ENCODE assay signal across 18 cellular contexts in genomic region chr15:52787123-52787503, GRCh38. TPM values are rescaled to one million over a fixed set of nuclear protein-coding genes. Genes with fewer than 3 reads are reported as not detected.
A peak's percentile ranks its signal among the peaks of the same experiment; 100 is the strongest.
DNase-seq lines count a peak whose midpoint lies in the region; TF ChIP-seq lines count a peak whose summit lies in the region.
"Had no signal": no experiment of that assay in that cellular context is flagged by ENCODE, and none has a peak within 500 bp of the region (broad histone marks: within the 10 kb centered on the region; RNA-seq: fewer than 3 reads in every experiment).

No MANE protein-coding gene starts in this region.

- H3K36me3 ChIP-seq in ectodermal cell (ENCODE audit: control insufficient read depth, insufficient read depth, low read length) (no peaks in the 10 kb centered on the region), esophagus muscularis mucosa (no peaks in the 10 kb centered on the region)
- no peaks in the 10 kb centered on the region for H3K36me3 ChIP-seq in effector memory CD4-positive, alpha-beta T cell (ENCODE audit: control insufficient read depth, insufficient read depth, low read length)
- H3K36me3 ChIP-seq: BLaER1, SJSA1 had no signal

- H3K4me3 ChIP-seq in ectodermal cell (ENCODE audit: insufficient read depth, low read depth, low read length), result peak overlapping the region; percentile 24
- H3K4me3 ChIP-seq in effector memory CD4-positive, alpha-beta T cell (ENCODE audit: insufficient read depth, low read depth, low read length, poor library complexity, severe bottlenecking), result no peak overlapping the region
- no peak overlapping the region for H3K4me3 ChIP-seq in esophagus muscularis mucosa
- H3K4me3 ChIP-seq: BLaER1, SJSA1, skin epidermis had no signal

- intact Hi-C loops in esophagus muscularis mucosa (cut with DNase I), result loop anchor here (10.0 kb wide), 1 partner anchor 408 kb away; no protein-coding TSS in a partner anchor

- TF ChIP-seq EP300 in esophagus muscularis mucosa (IDR thresholded peaks at IDR 0.05), result no peak

- H3K27ac ChIP-seq in ectodermal cell (ENCODE audit: insufficient read depth, low read depth, low read length, poor library complexity, severe bottlenecking), result no peak overlapping the region
- H3K27ac ChIP-seq in effector memory CD4-positive, alpha-beta T cell (ENCODE audit: insufficient read depth, low read length, poor library complexity, severe bottlenecking), result no peak overlapping the region
- H3K27ac ChIP-seq in esophagus muscularis mucosa (replicated peaks in 1 of 4), result no peak overlapping the region
- H3K27ac ChIP-seq: BLaER1, dorsolateral prefrontal cortex, SJSA1, skin epidermis had no signal

- TF ChIP-seq POLR2A in esophagus muscularis mucosa (IDR thresholded peaks at IDR 0.05; ENCODE audit: low read depth), result no peak

- H3K4me1 ChIP-seq in ectodermal cell (ENCODE audit: control insufficient read depth, insufficient read depth, low read length) (peaks cover 54% of the 10 kb centered on the region), esophagus muscularis mucosa (peaks cover 54 to 86% (median 76%) of the 10 kb centered on the region in 4 donors)
- peaks cover 40% of the 10 kb centered on the region for H3K4me1 ChIP-seq in effector memory CD4-positive, alpha-beta T cell (ENCODE audit: control insufficient read depth, insufficient read depth, low read length, poor library complexity, severe bottlenecking)

- H3K9me3 ChIP-seq in ectodermal cell (ENCODE audit: control insufficient read depth, low read length), result no peaks in the 10 kb centered on the region
- H3K9me3 ChIP-seq in effector memory CD4-positive, alpha-beta T cell (ENCODE audit: control insufficient read depth, low read length), result no peaks in the 10 kb centered on the region
- H3K9me3 ChIP-seq in esophagus muscularis mucosa, result no peaks in the 10 kb centered on the region

- DNase-seq in COLO668 (lab: John Stamatoyannopoulos, UW; ENCODE audit: unreplicated experiment) (peak; percentile 71), ELF-1 (ENCODE audit: low read depth, low spot score) (peak; percentile 72), mucosa of gallbladder (ENCODE audit: low spot score) (peak; percentile 9), pons (ENCODE audit: low spot score) (no peak), esophagus muscularis mucosa (ENCODE audit: extremely low spot score) (no peak)
- no peak for DNase-seq in effector memory CD4-positive, alpha-beta T cell
- DNase-seq: activated naive CD4-positive, alpha-beta T cell; dorsolateral prefrontal cortex; mammary epithelial cell; NCI-H1048; NCI-H2227 treated with DMSO at 0.1 percent for 48 hours; nucleus accumbens; stimulated activated naive CD8-positive, alpha-beta T cell treated with anti-CD3 and anti-CD28 coated beads, Interleukin-15, Interleukin-2, amounts not matched to agents 100 U/mL and 50 U/mL, for 24 hours had no signal

- TF ChIP-seq CTCF in esophagus muscularis mucosa (IDR thresholded peaks at IDR 0.05), result no peak

- H3K27me3 ChIP-seq in ectodermal cell (ENCODE audit: control insufficient read depth, insufficient read depth, low read length, poor library complexity, severe bottlenecking) (peaks cover 99% of the 10 kb centered on the region), esophagus muscularis mucosa (peaks cover 12 to 100% (median 71%) of the 10 kb centered on the region in 4 donors)
- H3K27me3 ChIP-seq in effector memory CD4-positive, alpha-beta T cell (replicated peaks; ENCODE audit: control insufficient read depth, insufficient read depth, low read length, poor library complexity, severe bottlenecking), result peaks cover 84% of the 10 kb centered on the region

- WGBS in ectodermal cell, 2 experiments, result 1% methylated on average over 24 of the region's 24 CpGs
- 4% methylated on average over 13 of the region's 24 CpGs for WGBS in esophagus muscularis mucosa

RNA-seq across cellular contexts. Expression of gene ONECUT1, which starts 3.0 kb away (rescaled TPM):
- polyA plus RNA-seq in ectodermal cell (2013, experiment 1 of 4), result 1.7 TPM
- polyA plus RNA-seq in ectodermal cell (2013, experiment 2 of 4), result 1.9 TPM
- 4.2 TPM for polyA plus RNA-seq in ectodermal cell (2013, experiment 3 of 4)
- 2.4 TPM for polyA plus RNA-seq in ectodermal cell (2013, experiment 4 of 4)
- total RNA-seq in mucosa of gallbladder (184 TPM), esophagus muscularis mucosa (not detected)
- total RNA-seq: activated CD8-positive, alpha-beta memory T cell treated with anti-CD3 and anti-CD28 coated beads for 36 hours; mammary epithelial cell; SJSA1 had no signal
- polyA plus RNA-seq: mammary epithelial cell had no signal

Comparison
In these comparisons a context has a peak if more than half of its experiments do, and no peak if none do; other contexts are left out.
1. DNase-seq: peak in COLO668 (single experiment), ELF-1 (single experiment) and mucosa of gallbladder (single experiment); none in pons (single experiment), effector memory CD4-positive, alpha-beta T cell (0 of 3) and esophagus muscularis mucosa (single experiment).
2. RNA of gene ONECUT1, which starts 3.0 kb away (total RNA-seq): 184 TPM in mucosa of gallbladder (single experiment); not detected in esophagus muscularis mucosa; every median in the first group is over 100 times any median in the second.